16 cellular contexts compared by ENCODE assay signal in genomic region chr7:33650828-33651227, GRCh38.
"Had no signal": no experiment of that assay in that cellular context is flagged by ENCODE, and none has a peak within 500 bp of the region (broad histone marks: within the 10 kb centered on the region; RNA-seq: fewer than 3 reads in every experiment).

No MANE protein-coding gene starts in this region.

- H2AFZ ChIP-seq: neural progenitor cell had no signal

- H3K36me3 ChIP-seq: cardiac muscle cell, neural progenitor cell, thyroid gland had no signal

- H3K9me3 ChIP-seq: mucosa of descending colon, thyroid gland had no signal

- H3K27me3 ChIP-seq: cardiac muscle cell, neural progenitor cell, thyroid gland had no signal

- H3K4me2 ChIP-seq: neural progenitor cell had no signal

- H3K27ac ChIP-seq: cardiac muscle cell, epithelial cell of prostate, neural progenitor cell, thyroid gland had no signal

- H3K4me3 ChIP-seq: cardiac muscle cell, mucosa of descending colon, neural progenitor cell, thyroid gland had no signal

- ATAC-seq: activated naive CD4-positive, alpha-beta T cell treated with anti-CD3 and anti-CD28 coated beads, Interleukin-2, amount 50 U/mL, for 72 hours had no signal

- H3K9ac ChIP-seq: neural progenitor cell had no signal

- DNase-seq: activated CD4-positive, alpha-beta T cell treated with anti-CD3 and anti-CD28 coated beads, Interleukin-2, amount 50 U/mL, for 1 hour; activated CD4-positive, CD25-positive, alpha-beta regulatory T cell treated with anti-CD3 and anti-CD28 coated beads, Interleukin-2, amount 50 U/mL, for 72 hours; activated gamma-delta T cell treated with Interleukin-2 at 50 U/mL for 16 hours; amniotic stem cell; mesenchymal stem cell; naive B cell; stimulated activated CD4-positive, alpha-beta T cell treated with anti-CD3 and anti-CD28 coated beads, Interleukin-12 subunit alpha, Interleukin-12 subunit beta, amount 100 ng/mL, for 4 hours; stimulated activated CD4-positive, alpha-beta T cell treated with anti-CD3 and anti-CD28 coated beads, Interleukin-1b, Interleukin-23, amount 100 ng/mL, for 48 hours; stimulated activated CD8-positive, alpha-beta memory T cell treated with anti-CD3 and anti-CD28 coated beads, Interleukin-4, amount 100 ng/mL, for 48 hours; stimulated activated naive CD4-positive, alpha-beta T cell; thyroid gland had no signal

- H3K4me1 ChIP-seq: neural progenitor cell, thyroid gland had no signal
